ENCODE assay signal across 8 cellular contexts in genomic region chr6:50791900-50792508, GRCh38. TPM values are rescaled to one million over a fixed set of nuclear protein-coding genes. Genes with fewer than 3 reads are reported as not detected.
DNase-seq lines count a peak whose midpoint lies in the region; ATAC-seq and TF ChIP-seq lines count a peak whose summit lies in the region.

No MANE protein-coding gene starts in this region.

- no peaks in the 10 kb centered on the region for H3K4me1 Mint-ChIP-seq in nephron
- H3K4me1 Mint-ChIP-seq in stimulated activated memory B cell treated with anti-CD40 and anti-IgM and Interleukin-4, amounts not matched to agents 10 μg/mL and 1 μg/mL and 100 μg/mL, for 72 hours = peaks cover 6% of the 10 kb centered on the region

- TF ChIP-seq CTCF in BJ (IDR thresholded peaks at IDR 0.05; ENCODE audit: insufficient read depth, low read depth, low read length) (peak; percentile 77), nephron (IDR thresholded peaks at IDR 0.05; ENCODE audit: unreplicated experiment in 3 of 3) (peak; percentile 79 to 81 (median 80))

- CTCF ChIA-PET in BJ (lab: Yijun Ruan, JAX) = interaction anchor here (0.6 kb wide), 1 partner anchor 1172 kb away, joined by 3 read pairs; no protein-coding TSS in a partner anchor

- H3K27ac Mint-ChIP-seq in nephron = no peak overlapping the region
- H3K27ac Mint-ChIP-seq in stimulated activated memory B cell treated with anti-CD40 and anti-IgM and Interleukin-4, amounts not matched to agents 10 μg/mL and 1 μg/mL and 100 μg/mL, for 72 hours = no peak overlapping the region

- no peak overlapping the region for H3K4me3 Mint-ChIP-seq in nephron
- H3K4me3 Mint-ChIP-seq in stimulated activated memory B cell treated with anti-CD40 and anti-IgM and Interleukin-4, amounts not matched to agents 10 μg/mL and 1 μg/mL and 100 μg/mL, for 72 hours = no peak overlapping the region

- H3K9me3 Mint-ChIP-seq in nephron = no peaks in the 10 kb centered on the region
- H3K9me3 Mint-ChIP-seq in stimulated activated memory B cell treated with anti-CD40 and anti-IgM and Interleukin-4, amounts not matched to agents 10 μg/mL and 1 μg/mL and 100 μg/mL, for 72 hours = peaks cover 4% of the 10 kb centered on the region

- H3K27me3 ChIP-seq in BJ (ENCODE audit: control insufficient read depth, insufficient read depth, low read length) = no peaks in the 10 kb centered on the region

- H3K27me3 Mint-ChIP-seq in nephron (ENCODE audit: low read depth) = peaks cover 18% of the 10 kb centered on the region
- H3K27me3 Mint-ChIP-seq in stimulated activated memory B cell treated with anti-CD40 and anti-IgM and Interleukin-4, amounts not matched to agents 10 μg/mL and 1 μg/mL and 100 μg/mL, for 72 hours = no peaks in the 10 kb centered on the region

- ATAC-seq in GM18520 (IDR thresholded peaks at IDR 0.05; ENCODE audit: unreplicated experiment) = peak; percentile 51
- peak; percentile 85 for ATAC-seq in HG03354 (IDR thresholded peaks at IDR 0.05; ENCODE audit: poor library complexity, severe bottlenecking, unreplicated experiment)
- ATAC-seq in stimulated activated memory B cell treated with anti-CD40 and anti-IgM and Interleukin-4, amounts not matched to agents 10 μg/mL and 1 μg/mL and 100 μg/mL, for 72 hours = no peak

- no peaks in the 10 kb centered on the region for H3K36me3 Mint-ChIP-seq in nephron (ENCODE audit: low read depth)
- H3K36me3 Mint-ChIP-seq in stimulated activated memory B cell treated with anti-CD40 and anti-IgM and Interleukin-4, amounts not matched to agents 10 μg/mL and 1 μg/mL and 100 μg/mL, for 72 hours = no peaks in the 10 kb centered on the region

- no peak overlapping the region for H3K4me3 ChIP-seq in BJ (ENCODE audit: low read depth, low read length)

- POLR2A ChIA-PET in BJ (lab: Charles Lee) = no interaction called here

- DNase-seq in BJ (ENCODE audit: low read depth) (no peak), NCI-H774 (lab: John Stamatoyannopoulos, UW) (peak; percentile 20), dedifferentiated amniotic fluid mesenchymal stem cell (ENCODE audit: extremely low spot score) (peak; percentile 20)
- no peak for DNase-seq in activated naive CD4-positive, alpha-beta T cell (lab: John Stamatoyannopoulos, UW)

- H3K36me3 ChIP-seq in BJ (ENCODE audit: control insufficient read depth, insufficient read depth, low read length) = no peaks in the 10 kb centered on the region

RNA-seq across cellular contexts. Expression of gene TFAP2B, which starts 26.7 kb away (rescaled TPM):
- polyA plus RNA-seq in BJ (2011; rRNA removed) = not detected in 2 replicates
- not detected in 2 replicates for polyA minus RNA-seq in BJ (2011; rRNA and poly(A)+ RNA removed)

Comparison
In these comparisons a context has a peak if more than half of its experiments do, and no peak if none do; other contexts are left out.
1. DNase-seq: peak in NCI-H774 (single experiment) and dedifferentiated amniotic fluid mesenchymal stem cell (single experiment); none in BJ (single experiment) and activated naive CD4-positive, alpha-beta T cell (0 of 4).